ENCODE assay signal across 27 cellular contexts in genomic region chr2:9873337-9873736, GRCh38.
"Had no signal": no experiment of that assay in that cellular context is flagged by ENCODE, and none has a peak within 500 bp of the region (broad histone marks: within the 10 kb centered on the region; RNA-seq: fewer than 3 reads in every experiment).

No MANE protein-coding gene starts in this region.

- DNase-seq: colonic mucosa; cortex of kidney; effector CD8-positive, alpha-beta T cell; effector memory CD8-positive, alpha-beta T cell; endodermal cell; erythroblast; esophagus squamous epithelium; foreskin fibroblast; foreskin melanocyte; gastrocnemius medialis; glutamatergic neuron; head of caudate nucleus; heart right ventricle; hippocampal formation; left cardiac atrium; left lung; left ventricle myocardium superior; mammary epithelial cell; mesendoderm; midbrain; naive thymus-derived CD4-positive, alpha-beta T cell had no signal

- ATAC-seq: effector memory CD8-positive, alpha-beta T cell; esophagus mucosa; gastrocnemius medialis; heart right ventricle; left cardiac atrium; left lung; left ventricle myocardium superior; naive thymus-derived CD4-positive, alpha-beta T cell had no signal

- FAIRE-seq: endometrium, islet of Langerhans, keratinocyte had no signal

- H3K4me3 ChIP-seq: colonic mucosa, esophagus squamous epithelium, gastrocnemius medialis, heart right ventricle, left lung, lung had no signal

- H3K9me3 ChIP-seq: colonic mucosa, esophagus squamous epithelium, gastrocnemius medialis, heart right ventricle, left lung had no signal

- H3K27ac ChIP-seq: colonic mucosa, epithelial cell of prostate, esophagus squamous epithelium, gastrocnemius medialis, heart right ventricle, left lung had no signal

- H3K27me3 ChIP-seq: colonic mucosa, esophagus squamous epithelium, gastrocnemius medialis, heart right ventricle, left lung had no signal

- H3K4me1 ChIP-seq: colonic mucosa, esophagus squamous epithelium, gastrocnemius medialis, heart right ventricle, left lung had no signal
